ENCODE assay signal across 8 cellular contexts in genomic region chr6:33692760-33693158, GRCh38. TPM values are rescaled to one million over a fixed set of nuclear protein-coding genes. Genes with fewer than 3 reads are reported as not detected.
DNase-seq lines count a peak whose midpoint lies in the region; ATAC-seq and TF ChIP-seq lines count a peak whose summit lies in the region.

No MANE protein-coding gene starts in this region.

- peak; percentile 50 for ATAC-seq in HG02588 (IDR thresholded peaks at IDR 0.05; ENCODE audit: unreplicated experiment)

- H3K36me3 ChIP-seq in cardiac muscle cell, result no peaks in the 10 kb centered on the region

- H3K27me3 ChIP-seq in cardiac muscle cell, result no peaks in the 10 kb centered on the region

- peaks cover 51% of the 10 kb centered on the region for H3K4me1 ChIP-seq in cardiac muscle cell (ENCODE audit: low read depth)

- DNase-seq in activated CD8-positive, alpha-beta memory T cell treated with anti-CD3 and anti-CD28 coated beads for 48 hours (ENCODE audit: low read depth in 2 of 3, low spot score in 2 of 3), result peak in 2 of 3 experiments; percentile 37 to 42
- DNase-seq in cardiac muscle cell (ENCODE audit: low read depth in 1 of 2, low spot score in 1 of 2) (peak in 1 of 2 donors; percentile 24), DMS53 treated with DMSO at 0.1 percent for 48 hours (lab: John Stamatoyannopoulos, UW; ENCODE audit: unreplicated experiment) (no peak), HuH-7.5 (ENCODE audit: low spot score) (no peak), mesenteric fat pad (ENCODE audit: low spot score) (no peak), NOMO-1 treated with DMSO at 0.1 percent for 48 hours (lab: John Stamatoyannopoulos, UW; ENCODE audit: unreplicated experiment) (no peak)
- peak; percentile 30 to 56 for DNase-seq in stimulated activated CD8-positive, alpha-beta memory T cell treated with anti-CD3 and anti-CD28 coated beads, Interleukin-7, amount 100 ng/mL, for 4 hours (ENCODE audit: low read depth in 2 of 2)

- H3K27ac ChIP-seq in cardiac muscle cell, result peak overlapping the region; percentile 91

- H3K4me3 ChIP-seq in cardiac muscle cell, result no peak overlapping the region

- TF ChIP-seq CTCF in cardiac muscle cell (IDR thresholded peaks at IDR 0.05; ENCODE audit: low read depth, low read length), result no peak

- no peaks in the 10 kb centered on the region for H3K9me3 ChIP-seq in cardiac muscle cell (ENCODE audit: low read depth)

RNA-seq across cellular contexts. Expression of gene UQCC2, which starts 18.7 kb away (rescaled TPM):
- total RNA-seq in cardiac muscle cell (35.7 and 40.1 TPM in 2 replicates), mesenteric fat pad (47.0 TPM)
- polyA plus RNA-seq in cardiac muscle cell, result 216 and 232 TPM in 2 replicates

RNA-seq across cellular contexts. Expression of gene IP6K3, which starts 53.9 kb away (rescaled TPM):
- total RNA-seq in cardiac muscle cell (3.9 and 5.0 TPM in 2 replicates), mesenteric fat pad (0.13 TPM)
- 2.9 TPM in 2 replicates for polyA plus RNA-seq in cardiac muscle cell

Comparison
In these comparisons a context has a peak if more than half of its experiments do, and no peak if none do; other contexts are left out.
1. DNase-seq: peak in activated CD8-positive, alpha-beta memory T cell treated with anti-CD3 and anti-CD28 coated beads for 48 hours (2 of 3) and stimulated activated CD8-positive, alpha-beta memory T cell treated with anti-CD3 and anti-CD28 coated beads, Interleukin-7, amount 100 ng/mL, for 4 hours (2 of 2); none in DMS53 treated with DMSO at 0.1 percent for 48 hours (single experiment), HuH-7.5 (single experiment), mesenteric fat pad (single experiment) and NOMO-1 treated with DMSO at 0.1 percent for 48 hours (single experiment).